ENCODE assay signal across 8 cellular contexts in the genomic region with DNA sequence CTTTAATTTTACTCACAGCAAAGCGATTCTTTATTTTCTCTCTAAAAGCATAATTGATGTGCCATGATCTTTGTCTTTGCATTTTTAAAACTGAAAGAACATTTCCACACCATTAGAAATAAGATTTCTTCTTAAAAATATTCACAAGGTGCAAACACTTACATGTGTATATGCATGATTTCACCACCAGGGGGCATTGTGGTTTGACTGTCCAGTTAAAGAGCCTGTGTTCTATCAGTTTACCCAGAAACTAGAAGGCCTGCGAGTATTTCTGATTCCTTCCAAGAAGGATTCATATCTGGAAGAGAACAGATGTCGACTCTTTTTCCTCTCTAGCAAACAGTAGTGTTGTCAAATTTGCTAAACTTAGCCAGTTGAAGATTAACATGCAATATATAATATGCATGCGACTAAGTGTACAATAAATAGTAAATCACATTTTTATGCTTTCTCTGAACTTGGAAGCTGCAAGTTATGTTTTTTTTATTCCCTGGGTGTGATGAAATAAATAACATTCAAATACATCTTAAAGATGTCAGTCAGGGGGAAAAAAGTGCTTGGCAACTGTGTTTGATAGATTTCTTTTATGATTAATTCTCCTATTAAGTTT.
A peak's percentile ranks its signal among the peaks of the same experiment; 100 is the strongest.
DNase-seq lines count a peak whose midpoint lies in the region; ATAC-seq and TF ChIP-seq lines count a peak whose summit lies in the region.

No MANE protein-coding gene starts in this region.

- CTCF ChIA-PET in GM10248 (lab: Yijun Ruan, JAX), result interaction anchor here (0.6 to 3.9 kb wide), 8 partner anchors 12 to 1963 kb away, joined by 3 to 15 read pairs (median 4); no protein-coding TSS in a partner anchor

- no peak overlapping the region for H3K4me3 ChIP-seq in AG09309 (ENCODE audit: control insufficient read depth, low read depth, low read length)
- no peak overlapping the region for H3K4me3 ChIP-seq in fibroblast of villous mesenchyme (ENCODE audit: low read depth, low read length)

- TF ChIP-seq CTCF in AG09309 (IDR thresholded peaks at IDR 0.05; ENCODE audit: control insufficient read depth, insufficient read depth, low read depth, low read length, missing control alignments), result peak; percentile 30
- TF ChIP-seq CTCF in GM10248 (IDR thresholded peaks at IDR 0.05; ENCODE audit: control extremely low read depth, extremely low read depth, low read depth, missing control alignments), result peak; percentile 55
- TF ChIP-seq CTCF in fibroblast of villous mesenchyme (IDR thresholded peaks at IDR 0.05; ENCODE audit: insufficient read depth, low read depth, low read length), result peak; percentile 79

- DNase-seq in AG09309 (ENCODE audit: low read depth), result no peak
- peak; percentile 30 for DNase-seq in GM10248 (ENCODE audit: extremely low spot score)
- peak; percentile 8 for DNase-seq in NCI-H2196 treated with DMSO at 0.1 percent for 48 hours (lab: John Stamatoyannopoulos, UW; ENCODE audit: unreplicated experiment)
- DNase-seq in activated CD8-positive, alpha-beta memory T cell treated with anti-CD3 and anti-CD28 coated beads, Interleukin-2, amount 50 U/mL, for 1 hour (ENCODE audit: extremely low read depth), result peak; percentile 3
- peak; percentile 86 for DNase-seq in fibroblast of villous mesenchyme (ENCODE audit: low read depth)
- DNase-seq in pulmonary artery endothelial cell (ENCODE audit: low read depth, low spot score), result peak; percentile 2
- DNase-seq in NCI-H69 (lab: John Stamatoyannopoulos, UW), result no peak

- no peak for ATAC-seq in GM18861 (IDR thresholded peaks at IDR 0.05; ENCODE audit: unreplicated experiment)

- POLR2A ChIA-PET in GM10248 (lab: Yijun Ruan, JAX), result no interaction called here

Comparison
In these comparisons a context has a peak if more than half of its experiments do, and no peak if none do; other contexts are left out.
1. DNase-seq: peak in GM10248 (single experiment), NCI-H2196 treated with DMSO at 0.1 percent for 48 hours (single experiment), activated CD8-positive, alpha-beta memory T cell treated with anti-CD3 and anti-CD28 coated beads, Interleukin-2, amount 50 U/mL, for 1 hour (single experiment), fibroblast of villous mesenchyme (single experiment) and pulmonary artery endothelial cell (single experiment); none in AG09309 (single experiment) and NCI-H69 (single experiment).
2. Peak in every context shown above with its lines, with median percentiles within 50 percentile points of each other: CTCF ChIP-seq.